29 cellular contexts compared by ENCODE assay signal in genomic region chr3:143110371-143110770, GRCh38. TPM values are rescaled to one million over a fixed set of nuclear protein-coding genes. Genes with fewer than 3 reads are reported as not detected.
DNase-seq lines count a peak whose midpoint lies in the region; ATAC-seq, FAIRE-seq and TF ChIP-seq lines count a peak whose summit lies in the region.
"Had no signal": no experiment of that assay in that cellular context is flagged by ENCODE, and none has a peak within 500 bp of the region (broad histone marks: within the 10 kb centered on the region; RNA-seq: fewer than 3 reads in every experiment).

No MANE protein-coding gene starts in this region.

- no peaks in the 10 kb centered on the region for H3K79me2 ChIP-seq in K562 (ENCODE audit: control insufficient read depth, insufficient read depth, low read length)

- ATAC-seq in K562 = 0 out of 3 replicates have a peak, but pooled peaks have one; percentile 19
- ATAC-seq in sciatic nerve = no peak
- ATAC-seq: A549; CD8-positive, alpha-beta T cell had no signal

- no peaks in the 10 kb centered on the region for H3K36me3 ChIP-seq in K562 (ENCODE audit: control insufficient read depth, insufficient read depth, low read length)
- no peaks in the 10 kb centered on the region for H3K36me3 ChIP-seq in thyroid gland
- H3K36me3 ChIP-seq: BE2C, BLaER1 had no signal

- TF ChIP-seq EP300 in K562 (IDR thresholded peaks at IDR 0.05; ENCODE audit: low read length) = no peak

- intact Hi-C loops in K562 (cut with micrococcal nuclease) = no loop called here
- intact Hi-C loops in thyroid gland (cut with DNase I) = loop anchor here (10.0 kb wide), 1 partner anchor 534 kb away; no protein-coding TSS in a partner anchor
- intact Hi-C loops in sciatic nerve (cut with DNase I) = no loop called here

- in situ Hi-C loops in K562 (cut with MboI) = no loop called here

- FAIRE-seq in K562 (lab: Jason Lieb, UNC) (no peak), frontal cortex (lab: Jason Lieb, UNC) (no peak)
- FAIRE-seq: A204.1, A549, D721Med had no signal

- H3K27ac ChIP-seq in K562 (ENCODE audit: extremely low read depth, low read depth, low read length) (no peak overlapping the region), thyroid gland (peak overlapping the region; percentile 79 to 84 (median 82))
- H3K27ac ChIP-seq: 22Rv1; A549; BLaER1; BLaER1 treated with 17β-estradiol and CSF1 and Interleukin-3, amounts not matched to agents 10 nM and 100 nM; C4-2B had no signal

- H3K4me3 ChIP-seq in K562 (no peak overlapping the region), thyroid gland (replicated peaks in 1 of 3) (no peak overlapping the region)
- H3K4me3 ChIP-seq: A549; BLaER1; BLaER1 treated with 17β-estradiol and CSF1 and Interleukin-3, amounts not matched to agents 10 nM and 100 nM had no signal

- H3K9me3 ChIP-seq in K562 (replicated peaks; ENCODE audit: control insufficient read depth, insufficient read depth, low read depth, low read length) (peaks cover 3% of the 10 kb centered on the region; the same call in 1 of the 2 replicates), thyroid gland (no peaks in the 10 kb centered on the region)
- H3K9me3 ChIP-seq: BE2C, Caco-2 had no signal

- CTCF ChIA-PET in K562 (lab: Yijun Ruan, JAX; ENCODE audit: low intra/inter-chr PET ratio) = no interaction called here

- BruUV-seq in K562 (replicated peaks; lab: Mats Ljungman, UMichigan) = no TSS peak

- DNase-seq in K562 (ENCODE audit: extremely low read depth in 1 of 4, low spot score in 3 of 4) (no peak), thyroid gland (peak; percentile 78 to 80), sciatic nerve (ENCODE audit: low spot score) (no peak), frontal cortex (ENCODE audit: low spot score in 2 of 2) (no peak)
- DNase-seq: 8988T; ACHN; AML-193; BE2C; C1 segment of cervical spinal cord; Caco-2; Calu3; CD4-positive, alpha-beta memory T cell; CD4-positive, alpha-beta T cell; CD4-positive, CD25-positive, alpha-beta regulatory T cell; CD8-positive, alpha-beta memory T cell; CD8-positive, alpha-beta T cell; COR-L47; DMS 273 treated with DMSO at 0.1 percent for 48 hours; DMS153; DMS53; DND-41; EL had no signal

- no peak overlapping the region; a peak in 1 of 4 replicates for H3K9ac ChIP-seq in K562 (ENCODE audit: insufficient read depth in 1 of 2, low read depth in 2 of 2, low read length in 2 of 2)
- H3K9ac ChIP-seq: BLaER1; BLaER1 treated with 17β-estradiol and CSF1 and Interleukin-3, amounts not matched to agents 10 nM and 100 nM had no signal

- POLR2A ChIA-PET in K562 (lab: Yijun Ruan, JAX) = interaction anchor here (2.2 kb wide), 1 partner anchor 25 kb away, joined by 7 read pairs; no protein-coding TSS in a partner anchor

- WGBS in K562 (ENCODE audit: insufficient coverage, low coverage, missing lambda C conversion rate) = 53% methylated on average over 3 of the region's 5 CpGs
- 27 to 34% methylated on average over 5 of the region's 5 CpGs for WGBS in thyroid gland, 2 donors

- TF ChIP-seq CTCF in K562 (IDR thresholded peaks at IDR 0.05 in 2 of 3, conservative IDR thresholded peaks at IDR 0.05 in 1 of 3; ENCODE audit: insufficient read depth in 2 of 3, low read depth in 1 of 3, low read length in 3 of 3) = no peak
- TF ChIP-seq CTCF in thyroid gland (IDR thresholded peaks at IDR 0.05) = no peak

- H2AFZ ChIP-seq in K562 (ENCODE audit: low read depth, low read length) = peak overlapping the region; percentile 43

- no peak for TF ChIP-seq RAD21 in K562 (CRISPR knock-in tag; conservative IDR thresholded peaks at IDR 0.05 in 1 of 2, IDR thresholded peaks at IDR 0.05 in 1 of 2)

- H3K4me1 ChIP-seq in K562 (replicated peaks in 1 of 2; ENCODE audit: control insufficient read depth in 2 of 2, insufficient read depth in 2 of 2, low read length in 2 of 2) (peaks cover 0 to 7% of the 10 kb centered on the region in 2 experiments; a peak in 3 of 5 replicates), thyroid gland (peaks cover 12% of the 10 kb centered on the region in 2 donors)
- H3K4me1 ChIP-seq: A549; BE2C; BLaER1; BLaER1 treated with 17β-estradiol and CSF1 and Interleukin-3, amounts not matched to agents 10 nM and 100 nM; Caco-2 had no signal

- no peaks in the 10 kb centered on the region for H3K9me1 ChIP-seq in K562 (ENCODE audit: control insufficient read depth, insufficient read depth, low read length)

- no peaks in the 10 kb centered on the region for H4K20me1 ChIP-seq in K562 (replicated peaks; ENCODE audit: control insufficient read depth, insufficient read depth, low read length)
- H4K20me1 ChIP-seq: BLaER1; BLaER1 treated with 17β-estradiol and CSF1 and Interleukin-3, amounts not matched to agents 10 nM and 100 nM had no signal

- TF ChIP-seq POLR2A in K562 (conservative IDR thresholded peaks at IDR 0.05) (no peak), thyroid gland (IDR thresholded peaks at IDR 0.05) (no peak)

- H3K27me3 ChIP-seq in K562 (ENCODE audit: control insufficient read depth in 2 of 2, insufficient read depth in 2 of 2, low read length in 2 of 2) (no peaks in the 10 kb centered on the region), thyroid gland (no peaks in the 10 kb centered on the region)
- H3K27me3 ChIP-seq: BE2C; BLaER1; BLaER1 treated with 17β-estradiol and CSF1 and Interleukin-3, amounts not matched to agents 10 nM and 100 nM had no signal

- no peak overlapping the region for H3K4me2 ChIP-seq in K562 (ENCODE audit: insufficient read depth, low read length)
- H3K4me2 ChIP-seq: A549; BLaER1; BLaER1 treated with 17β-estradiol and CSF1 and Interleukin-3, amounts not matched to agents 10 nM and 100 nM had no signal

TF ChIP-seq in K562, 482 proteins besides CTCF, POLR2A, EP300 and RAD21 (continues in another document):
- no peak for TF ChIP-seq STAG1 (CRISPR knock-in tag; IDR thresholded peaks at IDR 0.05; ENCODE audit: borderline replicate concordance)
- no peak for TF ChIP-seq ILK (tag; IDR thresholded peaks at IDR 0.05; ENCODE audit: borderline replicate concordance, low read depth)
- TF ChIP-seq HEY1 (CRISPR knock-in tag; IDR thresholded peaks at IDR 0.05; ENCODE audit: borderline replicate concordance) = no peak
- no peak for TF ChIP-seq PML (IDR thresholded peaks at IDR 0.05; ENCODE audit: low read length)
- TF ChIP-seq DMBX1 (CRISPR knock-in tag; IDR thresholded peaks at IDR 0.05; ENCODE audit: borderline replicate concordance) = no peak
- TF ChIP-seq CUX1 (CRISPR knock-in tag; IDR thresholded peaks at IDR 0.05) = no peak
- TF ChIP-seq SIX5 (IDR thresholded peaks at IDR 0.05; ENCODE audit: borderline replicate concordance in 1 of 2, insufficient read depth in 1 of 2, low read depth in 1 of 2, low read length in 2 of 2) = no peak
- no peak for TF ChIP-seq TAF7 (tag; IDR thresholded peaks at IDR 0.05)

RNA-seq across cellular contexts. Expression of gene CHST2, which starts 9.2 kb away (rescaled TPM):
- total RNA-seq in K562 (2011; cell fraction: chromatin; rRNA removed; ENCODE audit: low replicate concordance) = 15.4 and 34.1 TPM in 2 replicates
- total RNA-seq in K562 (2011; cell fraction: nucleolus; rRNA removed) = 40.4 and 52.0 TPM in 2 replicates
- total RNA-seq in K562 (2011; cell fraction: nucleoplasm; rRNA removed) = 27.5 and 32.1 TPM in 2 replicates
- 27.3 and 28.5 TPM in 2 replicates for total RNA-seq in K562 (2014; rRNA removed)
- total RNA-seq in K562 (2014; rRNA removed; fragmentation: Illumina TruSeq; extraction: Trizol) = 10.6 and 10.7 TPM in 2 replicates
- total RNA-seq in K562 (2015; rRNA removed; fragmentation: Illumina TruSeq; extraction: Trizol) = 13.9 and 14.7 TPM in 2 replicates
- total RNA-seq in K562 (2021) = 55.1 and 60.3 TPM in 2 replicates
- 8.0 and 13.7 TPM in 2 replicates for polyA plus RNA-seq in K562 (2011; rRNA removed)
- polyA plus RNA-seq in K562 (2011; cell fraction: cytosol; rRNA removed) = 10.9 and 33.4 TPM in 2 replicates
- polyA plus RNA-seq in K562 (2011; cell fraction: nucleus; rRNA removed) = 19.2 and 52.4 TPM in 2 replicates
- polyA plus RNA-seq in K562 (2012) = 25.3 and 34.2 TPM in 2 replicates
- polyA plus RNA-seq in K562 (2014; fragmentation: Illumina TruSeq; extraction: Trizol) = 16.5 and 19.2 TPM in 2 replicates
- 1 to 10 TPM; 3.4 to 3.7 TPM for polyA plus RNA-seq in K562 (2014; fragmentation: Nextera tagmentation; extraction: Ambion mirVana)
- 32.6 and 36.4 TPM in 2 replicates for polyA plus RNA-seq in K562 (2014; rRNA removed)
- polyA minus RNA-seq in K562 (2011; rRNA and poly(A)+ RNA removed) = 4.3 and 8.8 TPM in 2 replicates
- polyA minus RNA-seq in K562 (2011; cell fraction: cytosol; rRNA and poly(A)+ RNA removed) = 17.7 and 18.6 TPM in 2 replicates
- 21.2 and 23.4 TPM in 2 replicates for polyA minus RNA-seq in K562 (2011; cell fraction: nucleus; rRNA and poly(A)+ RNA removed)
- 10 to 100 TPM in 3 of 4 donors, 1 to 10 TPM in 1; 8.5 to 14.0 (median 12.2) TPM for total RNA-seq in thyroid gland
- 37.1 TPM for total RNA-seq in sciatic nerve
- 44.4 TPM for total RNA-seq in frontal cortex
- total RNA-seq: Caco-2 had no signal

Comparison
In these comparisons a context has a peak if more than half of its experiments do, and no peak if none do; other contexts are left out.
1. DNase-seq: peak in thyroid gland (2 of 2); none in K562 (0 of 4), sciatic nerve (single experiment) and frontal cortex (0 of 2).